ENCODE assay signal across 8 cellular contexts in the genomic region with DNA sequence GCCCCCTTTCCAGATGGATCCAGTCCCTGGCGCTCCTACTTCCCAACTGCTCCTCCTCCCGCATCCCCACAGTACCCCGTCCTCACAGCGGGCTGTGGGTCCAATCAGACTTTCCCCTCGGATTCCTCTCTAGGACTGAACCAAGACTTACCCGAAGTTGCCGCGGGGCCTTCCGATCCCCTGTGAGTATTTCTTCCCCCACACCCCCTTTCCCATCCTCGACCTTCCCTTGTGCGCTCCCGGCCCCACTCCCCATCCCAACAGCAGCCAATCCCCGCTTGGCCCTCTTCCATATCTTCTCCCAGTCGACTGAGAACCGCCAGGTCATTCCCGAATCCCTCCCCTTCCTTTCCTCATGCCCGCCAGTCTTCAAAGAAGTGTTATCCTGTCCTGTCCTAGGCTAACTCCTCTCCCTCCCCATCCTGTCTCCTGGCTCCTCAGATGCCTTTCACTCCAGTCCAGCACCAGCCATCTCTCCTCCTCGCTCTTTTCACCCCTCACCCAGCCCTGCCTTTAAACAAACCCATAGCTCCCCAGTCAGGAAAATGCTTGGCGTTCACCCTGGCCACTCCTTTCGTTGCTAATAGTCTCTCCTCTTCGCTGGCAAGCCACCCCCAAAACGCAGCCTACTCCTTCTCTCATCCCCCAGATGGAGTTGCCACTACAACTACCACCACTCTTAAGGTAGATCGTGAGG. TPM values are rescaled to one million over a fixed set of nuclear protein-coding genes. Genes with fewer than 3 reads are reported as not detected.
A peak's percentile ranks its signal among the peaks of the same experiment; 100 is the strongest.
DNase-seq lines count a peak whose midpoint lies in the region; ATAC-seq lines count a peak whose summit lies in the region.

No MANE protein-coding gene starts in this region.

- no peaks in the 10 kb centered on the region for H3K27me3 Mint-ChIP-seq in effector memory CD8-positive, alpha-beta T cell

- ATAC-seq in effector memory CD8-positive, alpha-beta T cell (replicated peaks), result no peak
- ATAC-seq in GM19035 (IDR thresholded peaks at IDR 0.05; ENCODE audit: unreplicated experiment), result no peak

- no peaks in the 10 kb centered on the region for H3K9me3 Mint-ChIP-seq in effector memory CD8-positive, alpha-beta T cell

- H3K9me3 ChIP-seq in mononuclear cell (ENCODE audit: low read depth, low read length), result no peaks in the 10 kb centered on the region

- H3K4me1 ChIP-seq in mononuclear cell (ENCODE audit: insufficient read depth, low read length), result peaks cover 26% of the 10 kb centered on the region

- H3K27me3 ChIP-seq in mononuclear cell (ENCODE audit: insufficient read depth, low read length), result no peaks in the 10 kb centered on the region

- H3K4me3 Mint-ChIP-seq in effector memory CD8-positive, alpha-beta T cell, result peak overlapping the region; percentile 95 to 98

- DNase-seq in stimulated activated CD4-positive, alpha-beta T cell treated with anti-CD3 and anti-CD28 coated beads, Interleukin-12 subunit alpha, Interleukin-12 subunit beta, amount 100 ng/mL, for 4 hours, result peak; percentile 10
- DNase-seq in stimulated activated CD4-positive, alpha-beta T cell treated with anti-CD3 and anti-CD28 coated beads, Interleukin-4, amount 100 ng/mL, for 24 hours, result no peak
- DNase-seq in RPMI7951 (ENCODE audit: low read depth) (peak; percentile 31), SIG-M5 treated with dmso at 0.1 percent for 504 hours (lab: John Stamatoyannopoulos, UW; ENCODE audit: unreplicated experiment) (no peak)
- peak in 1 of 3 experiments; percentile 5 for DNase-seq in effector memory CD8-positive, alpha-beta T cell
- no peak for DNase-seq in stimulated activated naive CD4-positive, alpha-beta T cell (lab: John Stamatoyannopoulos, UW)

- H3K4me1 Mint-ChIP-seq in effector memory CD8-positive, alpha-beta T cell (ENCODE audit: low read depth in 2 of 2), result peaks cover 22 to 29% of the 10 kb centered on the region in 2 donors

- peak overlapping the region; percentile 71 for H3K4me3 ChIP-seq in mononuclear cell (ENCODE audit: low read length)

- H3K36me3 Mint-ChIP-seq in effector memory CD8-positive, alpha-beta T cell (ENCODE audit: insufficient read depth), result peaks cover 38% of the 10 kb centered on the region

- H3K27ac Mint-ChIP-seq in effector memory CD8-positive, alpha-beta T cell, result peak overlapping the region; percentile 98 to 99

RNA-seq across cellular contexts. Expression of a gene that starts 0.6 kb away (rescaled TPM):
- total RNA-seq in RPMI7951 (2014; rRNA removed; shearing (Covaris generic)), result 63.6 and 68.2 TPM in 2 replicates
- 5.8 TPM for total RNA-seq in mononuclear cell

RNA-seq across cellular contexts. Expression of a gene that starts 0.9 kb away (rescaled TPM):
- 37.4 and 41.5 TPM in 2 replicates for total RNA-seq in RPMI7951 (2014; rRNA removed; shearing (Covaris generic))
- total RNA-seq in mononuclear cell, result 18.7 TPM

RNA-seq across cellular contexts. Expression of a gene that starts 45.5 kb away (rescaled TPM):
- total RNA-seq in RPMI7951 (2014; rRNA removed; shearing (Covaris generic)), result 9.3 and 14.4 TPM in 2 replicates
- 4.5 TPM for total RNA-seq in mononuclear cell

RNA-seq across cellular contexts. Expression of a gene that starts 45.9 kb away (rescaled TPM):
- total RNA-seq in RPMI7951 (2014; rRNA removed; shearing (Covaris generic)), result 39.4 and 43.6 TPM in 2 replicates
- total RNA-seq in mononuclear cell, result 14.5 TPM

Comparison
In these comparisons a context has a peak if more than half of its experiments do, and no peak if none do; other contexts are left out.
1. DNase-seq: peak in stimulated activated CD4-positive, alpha-beta T cell treated with anti-CD3 and anti-CD28 coated beads, Interleukin-12 subunit alpha, Interleukin-12 subunit beta, amount 100 ng/mL, for 4 hours (single experiment) and RPMI7951 (single experiment); none in stimulated activated CD4-positive, alpha-beta T cell treated with anti-CD3 and anti-CD28 coated beads, Interleukin-4, amount 100 ng/mL, for 24 hours (single experiment), SIG-M5 treated with dmso at 0.1 percent for 504 hours (single experiment) and stimulated activated naive CD4-positive, alpha-beta T cell (0 of 6).